Comparison of ENCODE assay signal across 1 cellular context in the genomic region with DNA sequence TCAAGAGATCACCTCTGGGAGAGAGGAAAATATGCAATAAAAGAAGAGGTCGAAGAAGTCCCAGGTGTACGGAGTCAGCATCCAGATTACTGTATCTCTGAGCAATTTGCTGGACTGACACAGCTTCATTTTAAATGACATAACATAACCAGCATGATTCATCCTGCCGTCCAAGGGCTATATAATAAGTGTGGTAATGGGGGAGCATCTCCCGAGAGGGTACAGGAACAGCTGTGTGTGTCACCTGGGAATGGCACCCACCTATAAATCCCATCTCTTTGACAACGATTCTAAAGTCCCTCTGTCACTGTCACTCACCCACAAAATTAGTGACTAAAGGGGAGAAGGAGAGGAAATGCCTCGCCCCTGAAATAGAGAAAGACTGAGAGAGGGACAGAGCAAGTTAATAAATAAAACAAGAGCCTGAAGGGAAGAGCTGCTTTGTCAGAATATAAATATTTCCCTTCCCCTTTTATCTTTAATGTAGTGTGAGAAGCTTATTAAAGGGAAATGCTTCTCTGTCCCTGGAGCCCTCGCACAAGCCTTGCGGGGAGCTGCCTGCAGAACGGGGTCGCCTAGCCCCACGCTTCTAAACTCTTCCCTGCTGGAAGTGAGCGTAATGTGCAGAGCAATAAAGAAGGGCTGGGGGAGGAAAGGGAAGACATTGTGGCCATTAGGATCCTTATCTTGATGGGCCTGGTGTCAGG.
TF ChIP-seq lines count a peak whose summit lies in the region.

No MANE protein-coding gene starts in this region.

TF ChIP-seq in SK-N-SH, 30 proteins besides CTCF, POLR2A, EP300 and RAD21 (continued from another document):
- peak; percentile 41; the same call in 1 of the 2 replicates for TF ChIP-seq TCF12 (IDR thresholded peaks at IDR 0.05)
- TF ChIP-seq CHD2 (IDR thresholded peaks at IDR 0.05; ENCODE audit: low read length, partially characterized antibody): peak; percentile 67
- TF ChIP-seq, protein P1, sequence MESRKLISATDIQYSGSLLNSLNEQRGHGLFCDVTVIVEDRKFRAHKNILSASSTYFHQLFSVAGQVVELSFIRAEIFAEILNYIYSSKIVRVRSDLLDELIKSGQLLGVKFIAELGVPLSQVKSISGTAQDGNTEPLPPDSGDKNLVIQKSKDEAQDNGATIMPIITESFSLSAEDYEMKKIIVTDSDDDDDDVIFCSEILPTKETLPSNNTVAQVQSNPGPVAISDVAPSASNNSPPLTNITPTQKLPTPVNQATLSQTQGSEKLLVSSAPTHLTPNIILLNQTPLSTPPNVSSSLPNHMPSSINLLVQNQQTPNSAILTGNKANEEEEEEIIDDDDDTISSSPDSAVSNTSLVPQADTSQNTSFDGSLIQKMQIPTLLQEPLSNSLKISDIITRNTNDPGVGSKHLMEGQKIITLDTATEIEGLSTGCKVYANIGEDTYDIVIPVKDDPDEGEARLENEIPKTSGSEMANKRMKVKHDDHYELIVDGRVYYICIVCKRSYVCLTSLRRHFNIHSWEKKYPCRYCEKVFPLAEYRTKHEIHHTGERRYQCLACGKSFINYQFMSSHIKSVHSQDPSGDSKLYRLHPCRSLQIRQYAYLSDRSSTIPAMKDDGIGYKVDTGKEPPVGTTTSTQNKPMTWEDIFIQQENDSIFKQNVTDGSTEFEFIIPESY (IDR thresholded peaks at IDR 0.05; ENCODE audit: borderline replicate concordance, low read depth): no peak
- no peak for TF ChIP-seq USF2 (IDR thresholded peaks at IDR 0.05; ENCODE audit: borderline replicate concordance, low read depth, low read length)
- TF ChIP-seq POLR2AphosphoS5 (IDR thresholded peaks at IDR 0.05; ENCODE audit: low read depth, low read length): no peak
- peak; percentile 10; the same call in 1 of the 2 replicates for TF ChIP-seq SMC3 (IDR thresholded peaks at IDR 0.05; ENCODE audit: low read depth, low read length)
- TF ChIP-seq, protein P2, sequence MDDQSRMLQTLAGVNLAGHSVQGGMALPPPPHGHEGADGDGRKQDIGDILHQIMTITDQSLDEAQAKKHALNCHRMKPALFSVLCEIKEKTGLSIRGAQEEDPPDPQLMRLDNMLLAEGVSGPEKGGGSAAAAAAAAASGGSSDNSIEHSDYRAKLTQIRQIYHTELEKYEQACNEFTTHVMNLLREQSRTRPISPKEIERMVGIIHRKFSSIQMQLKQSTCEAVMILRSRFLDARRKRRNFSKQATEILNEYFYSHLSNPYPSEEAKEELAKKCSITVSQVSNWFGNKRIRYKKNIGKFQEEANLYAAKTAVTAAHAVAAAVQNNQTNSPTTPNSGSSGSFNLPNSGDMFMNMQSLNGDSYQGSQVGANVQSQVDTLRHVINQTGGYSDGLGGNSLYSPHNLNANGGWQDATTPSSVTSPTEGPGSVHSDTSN (IDR thresholded peaks at IDR 0.05): peak; percentile 66
- TF ChIP-seq RFX5 (IDR thresholded peaks at IDR 0.05; ENCODE audit: low read length): no peak
- peak; percentile 62 for TF ChIP-seq JUND (IDR thresholded peaks at IDR 0.05)
- TF ChIP-seq FOSL2 (IDR thresholded peaks at IDR 0.05; ENCODE audit: borderline replicate concordance, low read depth): peak; percentile 62; the same call in 1 of the 2 replicates
